ENCODE assay signal across 19 cellular contexts in genomic region chr6:39452306-39452705, GRCh38.
A peak's percentile ranks its signal among the peaks of the same experiment; 100 is the strongest.
DNase-seq lines count a peak whose midpoint lies in the region; ATAC-seq, FAIRE-seq and TF ChIP-seq lines count a peak whose summit lies in the region.
"Had no signal": no experiment of that assay in that cellular context is flagged by ENCODE, and none has a peak within 500 bp of the region (broad histone marks: within the 10 kb centered on the region; RNA-seq: fewer than 3 reads in every experiment).

No MANE protein-coding gene starts in this region.

- H3K36me3 ChIP-seq in PC-3 (ENCODE audit: low read depth, low read length) (no peaks in the 10 kb centered on the region), fibroblast of lung (ENCODE audit: control insufficient read depth, insufficient read depth, low read length) (no peaks in the 10 kb centered on the region), smooth muscle cell (ENCODE audit: low read depth) (peaks cover 5% of the 10 kb centered on the region), pancreas (no peaks in the 10 kb centered on the region)
- H3K36me3 ChIP-seq: tibial artery, WERI-Rb-1 had no signal

- BruUV-seq in PC-3 (replicated peaks; lab: Mats Ljungman, UMichigan) = no TSS peak

- CTCF ChIA-PET in PC-3 (lab: Charles Lee) = no interaction called here

- no peaks in the 10 kb centered on the region for H3K9me2 ChIP-seq in PC-3 (replicated peaks; ENCODE audit: low read length)

- H3K79me2 ChIP-seq in PC-3 (ENCODE audit: low read length) (no peaks in the 10 kb centered on the region), fibroblast of lung (ENCODE audit: control insufficient read depth, insufficient read depth, low read length) (no peaks in the 10 kb centered on the region), smooth muscle cell (ENCODE audit: low read depth) (no peaks in the 10 kb centered on the region)
- H3K79me2 ChIP-seq: hepatocyte had no signal

- H4K20me1 ChIP-seq in PC-3 (ENCODE audit: low read length) (no peaks in the 10 kb centered on the region), fibroblast of lung (ENCODE audit: control insufficient read depth, extremely low read depth, insufficient read depth, low read length) (no peaks in the 10 kb centered on the region), smooth muscle cell (ENCODE audit: low read depth) (no peaks in the 10 kb centered on the region)

- peak; percentile 16 for DNase-seq in activated CD4-positive, alpha-beta T cell treated with anti-CD3 and anti-CD28 coated beads, Interleukin-2, amount 10 ng/mL, durations not matched to agents 24 days and 14 days
- no peak for DNase-seq in activated CD4-positive, alpha-beta T cell treated with anti-CD3 and anti-CD28 coated beads for 48 hours
- DNase-seq in PC-3 (peak; percentile 43), fibroblast of lung (ENCODE audit: low read depth in 2 of 2) (peak; percentile 45 to 85), smooth muscle cell (lab: John Stamatoyannopoulos, UW; ENCODE audit: unreplicated experiment) (no peak), pancreas (no peak)
- DNase-seq: amniotic stem cell; DMS79; effector CD4-positive, alpha-beta T cell; HCEC 1CT; NCI-H1436; NCI-H748 treated with DMSO at 0.1 percent for 48 hours; tibial artery; WERI-Rb-1 had no signal

- H3K27me3 ChIP-seq in PC-3 (ENCODE audit: low read length) (no peaks in the 10 kb centered on the region), fibroblast of lung (ENCODE audit: control insufficient read depth, insufficient read depth, low read length) (no peaks in the 10 kb centered on the region), smooth muscle cell (ENCODE audit: low read depth) (no peaks in the 10 kb centered on the region), pancreas (no peaks in the 10 kb centered on the region)
- H3K27me3 ChIP-seq: hepatocyte, tibial artery had no signal

- H2AFZ ChIP-seq in PC-3 (ENCODE audit: low read length) (no peak overlapping the region), fibroblast of lung (ENCODE audit: low read length) (no peak overlapping the region), smooth muscle cell (ENCODE audit: low read depth) (no peak overlapping the region)
- H2AFZ ChIP-seq: hepatocyte had no signal

- no peak overlapping the region for H3K4me2 ChIP-seq in PC-3 (ENCODE audit: low read length)
- no peak overlapping the region for H3K4me2 ChIP-seq in fibroblast of lung (ENCODE audit: extremely low read depth, insufficient read depth, low read length)
- peak overlapping the region; percentile 58 for H3K4me2 ChIP-seq in smooth muscle cell
- H3K4me2 ChIP-seq: hepatocyte had no signal

- TF ChIP-seq CTCF in PC-3 (conservative IDR thresholded peaks at IDR 0.05; ENCODE audit: low read depth, low read length) (no peak), fibroblast of lung (conservative IDR thresholded peaks at IDR 0.05 in 1 of 2, IDR thresholded peaks at IDR 0.05 in 1 of 2; ENCODE audit: low read depth in 1 of 2, low read length in 2 of 2) (no peak), smooth muscle cell (IDR thresholded peaks at IDR 0.05; ENCODE audit: borderline replicate concordance, insufficient read depth, poor library complexity, severe bottlenecking) (no peak), pancreas (IDR thresholded peaks at IDR 0.05) (no peak)

- H3K27ac Mint-ChIP-seq in activated CD4-positive, alpha-beta T cell treated with anti-CD3 and anti-CD28 coated beads, Interleukin-2, amount 10 ng/mL, durations not matched to agents 24 days and 14 days = no peak overlapping the region

- H3F3A ChIP-seq in PC-3 (ENCODE audit: low read length, unreplicated experiment) (no peaks in the 10 kb centered on the region), smooth muscle cell (ENCODE audit: low read depth) (peaks cover 16% of the 10 kb centered on the region)

- intact Hi-C loops in activated CD4-positive, alpha-beta T cell treated with anti-CD3 and anti-CD28 coated beads, Interleukin-2, amount 10 ng/mL, durations not matched to agents 24 days and 14 days (cut with micrococcal nuclease) = no loop called here
- intact Hi-C loops in PC-3 (cut with micrococcal nuclease) (no loop called here), pancreas (cut with DNase I) (no loop called here)

- no peaks in the 10 kb centered on the region for H3K36me3 Mint-ChIP-seq in activated CD4-positive, alpha-beta T cell treated with anti-CD3 and anti-CD28 coated beads, Interleukin-2, amount 10 ng/mL, durations not matched to agents 24 days and 14 days (ENCODE audit: low read depth)

- ATAC-seq in PC-3 (no peak), pancreas (no peak), GM18511 (IDR thresholded peaks at IDR 0.05; ENCODE audit: unreplicated experiment) (no peak), GM21529 (IDR thresholded peaks at IDR 0.05; ENCODE audit: unreplicated experiment) (no peak)
- ATAC-seq: HepG2 had no signal

- WGBS in smooth muscle cell (ENCODE audit: low lambda C conversion rate) = 50% methylated on average over 2 of the region's 2 CpGs
- WGBS in pancreas, 2 donors = 92 to 98% methylated on average over 2 of the region's 2 CpGs

- POLR2A ChIA-PET in PC-3 (lab: Charles Lee; ENCODE audit: unreplicated experiment) = no interaction called here

- H3K4me1 ChIP-seq in PC-3 (ENCODE audit: insufficient read depth, low read length) (no peaks in the 10 kb centered on the region), fibroblast of lung (ENCODE audit: control insufficient read depth, extremely low read depth, insufficient read depth, low read length) (no peaks in the 10 kb centered on the region), smooth muscle cell (ENCODE audit: low read depth) (no peaks in the 10 kb centered on the region), pancreas (no peaks in the 10 kb centered on the region)
- H3K4me1 ChIP-seq: tibial artery had no signal

- peaks cover 5% of the 10 kb centered on the region for H3K9me3 Mint-ChIP-seq in activated CD4-positive, alpha-beta T cell treated with anti-CD3 and anti-CD28 coated beads, Interleukin-2, amount 10 ng/mL, durations not matched to agents 24 days and 14 days

- H3K4me3 Mint-ChIP-seq in activated CD4-positive, alpha-beta T cell treated with anti-CD3 and anti-CD28 coated beads, Interleukin-2, amount 10 ng/mL, durations not matched to agents 24 days and 14 days = no peak overlapping the region
- H3K4me3 Mint-ChIP-seq: neural crest cell had no signal

- no peaks in the 10 kb centered on the region for H3K4me1 Mint-ChIP-seq in activated CD4-positive, alpha-beta T cell treated with anti-CD3 and anti-CD28 coated beads, Interleukin-2, amount 10 ng/mL, durations not matched to agents 24 days and 14 days

- no peak for FAIRE-seq in pancreas (lab: Jason Lieb, UNC)
- FAIRE-seq: HepG2 had no signal

- H3K4me3 ChIP-seq in PC-3 (ENCODE audit: low read length) = no peak overlapping the region
- H3K4me3 ChIP-seq in fibroblast of lung (replicated peaks in 1 of 4; ENCODE audit: control extremely low read depth in 1 of 4, insufficient read depth in 1 of 4, low read depth in 3 of 4, low read length in 4 of 4) = no peak overlapping the region
- H3K4me3 ChIP-seq in smooth muscle cell = no peak overlapping the region
- H3K4me3 ChIP-seq in pancreas = no peak overlapping the region
- H3K4me3 ChIP-seq: hepatocyte, tibial artery had no signal

- no peaks in the 10 kb centered on the region for H3K27me3 Mint-ChIP-seq in activated CD4-positive, alpha-beta T cell treated with anti-CD3 and anti-CD28 coated beads, Interleukin-2, amount 10 ng/mL, durations not matched to agents 24 days and 14 days

- H3K9me3 ChIP-seq in PC-3 (ENCODE audit: low read length) = no peaks in the 10 kb centered on the region
- H3K9me3 ChIP-seq in fibroblast of lung (ENCODE audit: control insufficient read depth, insufficient read depth, low read depth, low read length) = no peaks in the 10 kb centered on the region
- H3K9me3 ChIP-seq in smooth muscle cell (replicated peaks; ENCODE audit: low read depth) = no peaks in the 10 kb centered on the region
- H3K9me3 ChIP-seq in pancreas = no peaks in the 10 kb centered on the region

- H3K9ac ChIP-seq in PC-3 (ENCODE audit: low read length) (no peak overlapping the region), fibroblast of lung (ENCODE audit: insufficient read depth, low read length) (no peak overlapping the region), smooth muscle cell (ENCODE audit: low read depth) (no peak overlapping the region)

- H3K27ac ChIP-seq in PC-3 (ENCODE audit: low read length) (no peak overlapping the region), fibroblast of lung (ENCODE audit: insufficient read depth, low read length) (no peak overlapping the region), smooth muscle cell (ENCODE audit: low read depth) (peak overlapping the region; percentile 78), pancreas (no peak overlapping the region)
- H3K27ac ChIP-seq: hepatocyte, tibial artery, WERI-Rb-1 had no signal

Comparison
In these comparisons a context has a peak if more than half of its experiments do, and no peak if none do; other contexts are left out.
1. DNase-seq: peak in activated CD4-positive, alpha-beta T cell treated with anti-CD3 and anti-CD28 coated beads, Interleukin-2, amount 10 ng/mL, durations not matched to agents 24 days and 14 days (single experiment), PC-3 (single experiment) and fibroblast of lung (2 of 2); none in activated CD4-positive, alpha-beta T cell treated with anti-CD3 and anti-CD28 coated beads for 48 hours (single experiment), smooth muscle cell (single experiment) and pancreas (0 of 6).